In the genomic region with DNA sequence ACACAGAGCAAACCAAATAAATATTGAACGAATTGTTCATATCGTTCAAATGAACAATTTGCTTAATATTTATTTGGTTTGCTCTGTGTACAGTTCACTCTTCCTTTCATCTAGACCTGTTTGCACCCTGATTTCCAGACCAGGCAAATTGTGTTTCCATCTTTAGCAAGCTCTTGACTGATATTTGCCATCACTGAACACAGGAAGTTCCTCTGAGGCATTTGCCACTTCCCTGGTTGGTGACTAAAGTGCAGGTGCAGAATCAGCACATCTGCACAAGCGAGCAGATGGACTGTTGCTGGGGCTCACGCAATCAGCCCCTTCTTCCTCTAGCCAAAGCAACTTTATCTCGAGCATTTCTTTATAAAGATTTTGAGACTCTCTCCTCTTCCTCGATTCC, we compare ENCODE assay signal across 9 cellular contexts.
DNase-seq lines count a peak whose midpoint lies in the region; ATAC-seq and TF ChIP-seq lines count a peak whose summit lies in the region.
"Had no signal": no experiment of that assay in that cellular context is flagged by ENCODE, and none has a peak within 500 bp of the region (broad histone marks: within the 10 kb centered on the region; RNA-seq: fewer than 3 reads in every experiment).

No MANE protein-coding gene starts in this region.

- H3K4me3 ChIP-seq in lung (no peak overlapping the region), thyroid gland (replicated peaks in 1 of 3) (no peak overlapping the region)
- H3K4me3 ChIP-seq: A549 had no signal

- DNase-seq in NK-92 treated with Interleukin-12 subunit alpha and Interleukin-12 subunit beta, amount 100 ng/mL, for 24 hours (lab: John Stamatoyannopoulos, UW) = peak; percentile 44
- DNase-seq in NK-92 (lab: John Stamatoyannopoulos, UW; ENCODE audit: unreplicated experiment) (no peak), NCI-H510A treated with DMSO at 0.1 percent for 48 hours (lab: John Stamatoyannopoulos, UW) (peak; percentile 73), lung (ENCODE audit: low spot score) (no peak), H4 (ENCODE audit: low spot score) (no peak), midbrain (lab: John Stamatoyannopoulos, UW) (no peak), thyroid gland (no peak)

- intact Hi-C loops in thyroid gland (cut with DNase I) = no loop called here

- WGBS in lung, 2 donors = 32 to 39% methylated on average over 6 of the region's 6 CpGs
- WGBS in thyroid gland, 2 donors = 77 to 81% methylated on average over 6 of the region's 6 CpGs

- H3K9me3 ChIP-seq in lung (ENCODE audit: control insufficient read depth in 2 of 2, insufficient read depth in 1 of 2, low read length in 1 of 2) (no peaks in the 10 kb centered on the region), thyroid gland (no peaks in the 10 kb centered on the region)
- H3K9me3 ChIP-seq: A549 had no signal

- H3K36me3 ChIP-seq in lung (ENCODE audit: control insufficient read depth in 2 of 2, insufficient read depth in 2 of 2, low read length in 2 of 2) (no peaks in the 10 kb centered on the region), thyroid gland (no peaks in the 10 kb centered on the region)

- H3K27ac ChIP-seq in lung (ENCODE audit: low read depth in 1 of 2, low read length in 1 of 2) (no peak overlapping the region), thyroid gland (no peak overlapping the region)
- H3K27ac ChIP-seq: A549 had no signal

- H3K4me1 ChIP-seq in lung (ENCODE audit: control insufficient read depth in 2 of 2, insufficient read depth in 2 of 2, low read length in 2 of 2) (peaks cover 2 to 31% of the 10 kb centered on the region in 2 donors), thyroid gland (peaks cover 21 to 31% of the 10 kb centered on the region in 2 donors)

- TF ChIP-seq CTCF in lung (IDR thresholded peaks at IDR 0.05; ENCODE audit: control extremely low read depth, extremely low read depth) (no peak), thyroid gland (IDR thresholded peaks at IDR 0.05) (no peak)

- TF ChIP-seq POLR2A in thyroid gland (IDR thresholded peaks at IDR 0.05) = no peak

- ATAC-seq in HG02623 (IDR thresholded peaks at IDR 0.05; ENCODE audit: unreplicated experiment) = peak; percentile 82
- ATAC-seq in lung (ENCODE audit: insufficient read depth, low FRiP score) = peak; percentile 36
- ATAC-seq: A549 had no signal

- H3K27me3 ChIP-seq in lung (ENCODE audit: control insufficient read depth, insufficient read depth) = no peaks in the 10 kb centered on the region
- H3K27me3 ChIP-seq in thyroid gland = no peaks in the 10 kb centered on the region

Comparison
In these comparisons a context has a peak if more than half of its experiments do, and no peak if none do; other contexts are left out.
1. DNase-seq: peak in NK-92 treated with Interleukin-12 subunit alpha and Interleukin-12 subunit beta, amount 100 ng/mL, for 24 hours (single experiment) and NCI-H510A treated with DMSO at 0.1 percent for 48 hours (single experiment); none in NK-92 (single experiment), lung (single experiment), H4 (single experiment), midbrain (single experiment) and thyroid gland (0 of 2).